ENCODE assay signal across 8 cellular contexts in the genomic region with DNA sequence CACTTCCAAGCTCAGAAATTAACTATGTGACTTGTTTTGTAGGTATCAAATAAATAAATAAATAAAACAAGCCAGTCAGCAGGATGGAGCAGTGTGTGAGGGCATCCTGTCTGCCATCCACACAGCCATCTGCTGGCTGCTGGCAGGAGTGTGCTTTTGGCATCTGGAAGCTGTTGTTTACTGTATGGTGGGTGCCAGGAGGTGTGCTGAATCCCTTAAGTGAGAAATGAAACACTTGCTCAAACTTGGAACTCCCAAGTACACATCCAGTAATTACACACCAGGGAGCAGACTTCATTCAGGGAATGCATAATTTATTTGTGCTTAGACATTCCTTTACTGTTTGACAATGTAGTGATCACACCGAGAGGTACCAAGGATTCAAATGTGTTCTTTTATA. TPM values are rescaled to one million over a fixed set of nuclear protein-coding genes. Genes with fewer than 3 reads are reported as not detected.
DNase-seq lines count a peak whose midpoint lies in the region; ATAC-seq and TF ChIP-seq lines count a peak whose summit lies in the region.

No MANE protein-coding gene starts in this region.

- no peaks in the 10 kb centered on the region for H3K79me2 ChIP-seq in OCI-LY1 (ENCODE audit: insufficient read depth, low read length)

- no peaks in the 10 kb centered on the region for H3K27me3 Mint-ChIP-seq in activated CD8-positive, alpha-beta T cell treated with anti-CD3 and anti-CD28 coated beads for 36 hours

- H3K9me3 Mint-ChIP-seq in activated CD8-positive, alpha-beta T cell treated with anti-CD3 and anti-CD28 coated beads for 36 hours = no peaks in the 10 kb centered on the region

- no peak overlapping the region for H3K27ac Mint-ChIP-seq in activated CD8-positive, alpha-beta T cell treated with anti-CD3 and anti-CD28 coated beads for 36 hours

- CTCF ChIA-PET in activated CD8-positive, alpha-beta T cell treated with anti-CD3 and anti-CD28 coated beads for 36 hours (lab: Charles Lee) = interaction anchor here (0.7 kb wide), 1 partner anchor 310 kb away, joined by 3 read pairs; no protein-coding TSS in a partner anchor

- intact Hi-C loops in activated CD8-positive, alpha-beta T cell treated with anti-CD3 and anti-CD28 coated beads for 36 hours (cut with micrococcal nuclease) = no loop called here
- intact Hi-C loops in colonic mucosa (cut with DNase I) = no loop called here

- WGBS in gastroesophageal sphincter (ENCODE audit: low coverage in 1 of 2), 2 donors = 22 to 29% methylated on average over 1 of the region's 1 CpG

- TF ChIP-seq POLR2A in gastroesophageal sphincter (IDR thresholded peaks at IDR 0.05) = no peak

- H3K4me1 ChIP-seq in OCI-LY1 (ENCODE audit: insufficient read depth, low read length, severe bottlenecking) = peaks cover 4% of the 10 kb centered on the region
- no peaks in the 10 kb centered on the region for H3K4me1 ChIP-seq in colonic mucosa
- H3K4me1 ChIP-seq in gastroesophageal sphincter = peaks cover 0 to 10% (median 0%) of the 10 kb centered on the region in 3 donors

- no peaks in the 10 kb centered on the region for H3F3A ChIP-seq in OCI-LY1 (ENCODE audit: insufficient read depth, low read length)

- H3K9me3 ChIP-seq in OCI-LY1 (ENCODE audit: low read length) (no peaks in the 10 kb centered on the region), colonic mucosa (no peaks in the 10 kb centered on the region), gastroesophageal sphincter (no peaks in the 10 kb centered on the region)

- H3K4me3 Mint-ChIP-seq in activated CD8-positive, alpha-beta T cell treated with anti-CD3 and anti-CD28 coated beads for 36 hours = no peak overlapping the region

- TF ChIP-seq CTCF in GM12874 (IDR thresholded peaks at IDR 0.05; ENCODE audit: insufficient read depth, low read depth, low read length) (0 out of 2 replicates have a peak, but pooled peaks have one; percentile 11), OCI-LY1 (IDR thresholded peaks at IDR 0.05; ENCODE audit: low read length) (peak; percentile 22; the same call in 1 of the 2 replicates), fibroblast of pulmonary artery (IDR thresholded peaks at IDR 0.05; ENCODE audit: low read length, missing control alignments) (peak; percentile 25), colonic mucosa (IDR thresholded peaks at IDR 0.05) (no peak), gastroesophageal sphincter (IDR thresholded peaks at IDR 0.05) (peak in 1 of 4 experiments; percentile 14)
- no peak for TF ChIP-seq CTCF in activated CD8-positive, alpha-beta T cell treated with anti-CD3 and anti-CD28 coated beads for 36 hours (IDR thresholded peaks at IDR 0.05)

- H4K20me1 ChIP-seq in OCI-LY1 (ENCODE audit: insufficient read depth, low read length) = no peaks in the 10 kb centered on the region

- DNase-seq in A172 (ENCODE audit: low spot score) (peak; percentile 71), fibroblast of pulmonary artery (ENCODE audit: low read depth) (peak; percentile 27), colonic mucosa (no peak)
- DNase-seq in activated CD8-positive, alpha-beta T cell treated with anti-CD3 and anti-CD28 coated beads for 36 hours = no peak

- no peak for TF ChIP-seq EP300 in gastroesophageal sphincter (IDR thresholded peaks at IDR 0.05)

- H3K9ac ChIP-seq in OCI-LY1 (ENCODE audit: low read length) (no peak overlapping the region), colonic mucosa (ENCODE audit: low read depth in 2 of 2, low read length in 2 of 2) (no peak overlapping the region)

- H3K36me3 Mint-ChIP-seq in activated CD8-positive, alpha-beta T cell treated with anti-CD3 and anti-CD28 coated beads for 36 hours (ENCODE audit: low read depth) = no peaks in the 10 kb centered on the region

- H3K4me3 ChIP-seq in OCI-LY1 (ENCODE audit: low read depth, low read length, poor library complexity, severe bottlenecking) = no peak overlapping the region
- no peak overlapping the region for H3K4me3 ChIP-seq in fibroblast of pulmonary artery (replicated peaks; ENCODE audit: low read depth, low read length)
- no peak overlapping the region for H3K4me3 ChIP-seq in colonic mucosa
- H3K4me3 ChIP-seq in gastroesophageal sphincter = no peak overlapping the region

- no peaks in the 10 kb centered on the region for H3K36me3 ChIP-seq in OCI-LY1 (ENCODE audit: insufficient read depth, low read length)
- H3K36me3 ChIP-seq in colonic mucosa = no peaks in the 10 kb centered on the region
- no peaks in the 10 kb centered on the region for H3K36me3 ChIP-seq in gastroesophageal sphincter

- peaks cover 3% of the 10 kb centered on the region for H3K4me1 Mint-ChIP-seq in activated CD8-positive, alpha-beta T cell treated with anti-CD3 and anti-CD28 coated beads for 36 hours (ENCODE audit: low read depth)

- ATAC-seq in activated CD8-positive, alpha-beta T cell treated with anti-CD3 and anti-CD28 coated beads for 36 hours = no peak
- ATAC-seq in GM21367 (IDR thresholded peaks at IDR 0.05; ENCODE audit: unreplicated experiment) (no peak), gastroesophageal sphincter (no peak)

- POLR2A ChIA-PET in activated CD8-positive, alpha-beta T cell treated with anti-CD3 and anti-CD28 coated beads for 36 hours (lab: Charles Lee) = no interaction called here

- no peak overlapping the region for H3K27ac ChIP-seq in OCI-LY1 (ENCODE audit: low read depth, low read length, poor library complexity, severe bottlenecking)
- H3K27ac ChIP-seq in colonic mucosa = no peak overlapping the region
- H3K27ac ChIP-seq in gastroesophageal sphincter = peak overlapping the region in 1 of 4 donors; percentile 33

- no peak overlapping the region for H3K4me2 ChIP-seq in OCI-LY1 (ENCODE audit: low read length)

- no peak overlapping the region for H2AFZ ChIP-seq in OCI-LY1 (ENCODE audit: low read length)

- no peaks in the 10 kb centered on the region for H3K9me2 ChIP-seq in OCI-LY1 (ENCODE audit: low read depth, low read length)

- H3K27me3 ChIP-seq in OCI-LY1 (ENCODE audit: insufficient read depth, low read length) = no peaks in the 10 kb centered on the region
- no peaks in the 10 kb centered on the region for H3K27me3 ChIP-seq in colonic mucosa
- H3K27me3 ChIP-seq in gastroesophageal sphincter = no peaks in the 10 kb centered on the region

RNA-seq across cellular contexts. Expression of a gene that starts 16.9 kb away (rescaled TPM):
- total RNA-seq in A172 (2014; rRNA removed; shearing (Covaris generic)) = 159 and 174 TPM in 2 replicates
- 10 to 100 TPM; 90.5 to 94.6 TPM for total RNA-seq in activated CD8-positive, alpha-beta T cell treated with anti-CD3 and anti-CD28 coated beads for 36 hours
- 100 to 1,000 TPM in 1 of 2 donors, 10 to 100 TPM in 1; 96.6 to 156 TPM for total RNA-seq in colonic mucosa
- total RNA-seq in gastroesophageal sphincter = 100 to 1,000 TPM; 118 to 151 (median 144) TPM

Comparison
In these comparisons a context has a peak if more than half of its experiments do, and no peak if none do; other contexts are left out.
1. DNase-seq: peak in A172 (single experiment) and fibroblast of pulmonary artery (single experiment); none in activated CD8-positive, alpha-beta T cell treated with anti-CD3 and anti-CD28 coated beads for 36 hours (single experiment) and colonic mucosa (single experiment).
2. CTCF ChIP-seq: peak in GM12874 (single experiment), OCI-LY1 (single experiment) and fibroblast of pulmonary artery (single experiment); none in activated CD8-positive, alpha-beta T cell treated with anti-CD3 and anti-CD28 coated beads for 36 hours (single experiment) and colonic mucosa (single experiment).